8 cellular contexts compared by ENCODE assay signal in the genomic region with DNA sequence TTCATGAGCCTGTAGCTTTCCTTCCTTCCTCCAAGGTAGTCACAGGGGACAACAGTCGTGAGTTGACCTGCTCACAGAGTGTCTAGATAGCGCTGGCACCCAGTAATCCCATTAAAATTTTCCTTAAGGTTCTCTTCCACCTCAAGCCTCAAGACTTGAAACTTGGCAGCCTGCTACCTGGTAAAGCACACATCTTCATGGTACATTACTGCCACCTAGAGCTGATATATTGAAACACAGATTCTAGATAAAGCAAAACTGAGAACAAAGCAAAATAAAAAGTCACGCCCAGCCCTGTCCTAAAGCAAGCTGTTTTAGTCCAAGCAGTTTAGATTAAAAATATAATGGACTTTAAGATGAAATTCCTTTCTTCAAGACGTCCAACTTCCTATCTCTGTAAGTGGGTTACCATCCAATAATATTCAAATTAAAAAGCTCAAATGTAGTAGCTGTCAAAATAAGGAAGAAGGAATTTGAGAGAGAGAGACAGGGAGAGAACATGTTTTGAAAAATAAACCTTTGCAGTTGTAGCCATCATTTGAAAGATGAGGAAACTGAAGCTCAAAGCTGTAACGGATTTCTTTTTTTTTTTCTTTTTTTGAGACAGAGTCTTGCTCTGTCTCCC. TPM values are rescaled to one million over a fixed set of nuclear protein-coding genes. Genes with fewer than 3 reads are reported as not detected.
DNase-seq lines count a peak whose midpoint lies in the region; ATAC-seq and TF ChIP-seq lines count a peak whose summit lies in the region.

No MANE protein-coding gene starts in this region.

- TF ChIP-seq POLR2A in adrenal gland (IDR thresholded peaks at IDR 0.05), result no peak

- 4 to 6% (median 6%) methylated on average over 5 of the region's 5 CpGs for WGBS in adrenal gland, 4 donors

- peaks cover 0 to 2% of the 10 kb centered on the region in 2 donors for H3K36me3 Mint-ChIP-seq in activated T-cell treated with anti-CD3 and anti-CD28 coated beads, Interleukin-2, amount 50 U/mL, for 72 hours (ENCODE audit: insufficient read depth in 2 of 2)

- H3K4me3 ChIP-seq in adrenal gland, result no peak overlapping the region
- H3K4me3 ChIP-seq in left ventricle myocardium inferior, result no peak overlapping the region
- H3K4me3 ChIP-seq in retinal pigment epithelial cell (ENCODE audit: low read length), result no peak overlapping the region

- intact Hi-C loops in adrenal gland (cut with DNase I), result loop anchor here (5.0 to 10.0 kb wide), 4 partner anchors 152 to 732 kb away; no protein-coding TSS in a partner anchor
- intact Hi-C loops in left ventricle myocardium inferior (cut with micrococcal nuclease), result loop anchor here (10.0 kb wide), 1 partner anchor 152 kb away; no protein-coding TSS in a partner anchor

- H3K4me1 ChIP-seq in adrenal gland (replicated peaks in 1 of 2) (peaks cover 0 to 7% of the 10 kb centered on the region in 2 donors), left ventricle myocardium inferior (no peaks in the 10 kb centered on the region)

- H3K9me3 ChIP-seq in adrenal gland (replicated peaks in 1 of 3) (no peaks in the 10 kb centered on the region), left ventricle myocardium inferior (replicated peaks) (peaks cover 9% of the 10 kb centered on the region)

- H3K36me3 ChIP-seq in adrenal gland (replicated peaks in 1 of 2), result no peaks in the 10 kb centered on the region
- no peaks in the 10 kb centered on the region for H3K36me3 ChIP-seq in left ventricle myocardium inferior

- H3K27ac ChIP-seq in adrenal gland (no peak overlapping the region), left ventricle myocardium inferior (replicated peaks) (no peak overlapping the region)

- H3K4me1 Mint-ChIP-seq in activated T-cell treated with anti-CD3 and anti-CD28 coated beads, Interleukin-2, amount 50 U/mL, for 72 hours (ENCODE audit: low read depth), result peaks cover 24% of the 10 kb centered on the region

- H3K27ac Mint-ChIP-seq in activated T-cell treated with anti-CD3 and anti-CD28 coated beads, Interleukin-2, amount 50 U/mL, for 72 hours, result peak overlapping the region; percentile 83

- no peaks in the 10 kb centered on the region for H3K9me3 Mint-ChIP-seq in activated T-cell treated with anti-CD3 and anti-CD28 coated beads, Interleukin-2, amount 50 U/mL, for 72 hours

- ATAC-seq in activated T-cell treated with anti-CD3 and anti-CD28 coated beads, Interleukin-2, amount 50 U/mL, for 72 hours (replicated peaks in 1 of 2), result peak; percentile 70 to 75
- peak; percentile 63 for ATAC-seq in HG03135 (IDR thresholded peaks at IDR 0.05; ENCODE audit: unreplicated experiment)
- no peak for ATAC-seq in GM21447 (IDR thresholded peaks at IDR 0.05; ENCODE audit: unreplicated experiment)

- H3K27me3 Mint-ChIP-seq in activated T-cell treated with anti-CD3 and anti-CD28 coated beads, Interleukin-2, amount 50 U/mL, for 72 hours (ENCODE audit: low read depth), result peaks cover 16% of the 10 kb centered on the region

- H3K4me3 Mint-ChIP-seq in activated T-cell treated with anti-CD3 and anti-CD28 coated beads, Interleukin-2, amount 50 U/mL, for 72 hours, result peak overlapping the region in 1 of 2 donors; percentile 69

- TF ChIP-seq CTCF in adrenal gland (IDR thresholded peaks at IDR 0.05) (peak; percentile 34 to 77 (median 71)), left ventricle myocardium inferior (IDR thresholded peaks at IDR 0.05; ENCODE audit: borderline replicate concordance) (peak; percentile 73), retinal pigment epithelial cell (conservative IDR thresholded peaks at IDR 0.05; ENCODE audit: low read depth, low read length) (peak; percentile 53)

- peak in 1 of 2 donors; percentile 18 for DNase-seq in activated T-cell treated with anti-CD3 and anti-CD28 coated beads, Interleukin-2, amount 50 U/mL, for 72 hours
- no peak for DNase-seq in activated T-cell treated with anti-CD3 and anti-CD28 coated beads, Interleukin-2, amount 50 U/mL, for 48 hours
- DNase-seq in NCI-H510A (lab: John Stamatoyannopoulos, UW), result peak; percentile 20
- DNase-seq in adrenal gland, result peak in 5 of 7 donors; percentile 23 to 55 (median 30)
- no peak for DNase-seq in left ventricle myocardium inferior
- no peak for DNase-seq in retinal pigment epithelial cell (ENCODE audit: low read depth)

- H3K27me3 ChIP-seq in adrenal gland (peaks cover 13% of the 10 kb centered on the region), left ventricle myocardium inferior (ENCODE audit: low read depth) (peaks cover 14% of the 10 kb centered on the region)

RNA-seq across cellular contexts. Expression of gene CD83, which starts 50.7 kb away (rescaled TPM):
- total RNA-seq in activated T-cell treated with anti-CD3 and anti-CD28 coated beads, Interleukin-2, amount 50 U/mL, for 72 hours, result 10 to 100 TPM; 19.9 to 26.6 TPM
- total RNA-seq in adrenal gland (100 to 1,000 TPM in 1 of 8 donors, 10 to 100 TPM in 2, 1 to 10 TPM in 5; 4.0 to 118 (median 8.5) TPM), left ventricle myocardium inferior (1.8 TPM)
- 10 to 100 TPM in 1 of 3 donors, 1 to 10 TPM in 2; 6.6 to 59.6 (median 8.1) TPM for polyA plus RNA-seq in adrenal gland

Comparison
In these comparisons a context has a peak if more than half of its experiments do, and no peak if none do; other contexts are left out.
1. DNase-seq: peak in NCI-H510A (single experiment) and adrenal gland (5 of 7); none in activated T-cell treated with anti-CD3 and anti-CD28 coated beads, Interleukin-2, amount 50 U/mL, for 48 hours (0 of 2), left ventricle myocardium inferior (single experiment) and retinal pigment epithelial cell (single experiment).
2. Peak in every context shown above with its lines, with median percentiles within 50 percentile points of each other: CTCF ChIP-seq.